Comparison of ENCODE assay signal across 8 cellular contexts in the genomic region with DNA sequence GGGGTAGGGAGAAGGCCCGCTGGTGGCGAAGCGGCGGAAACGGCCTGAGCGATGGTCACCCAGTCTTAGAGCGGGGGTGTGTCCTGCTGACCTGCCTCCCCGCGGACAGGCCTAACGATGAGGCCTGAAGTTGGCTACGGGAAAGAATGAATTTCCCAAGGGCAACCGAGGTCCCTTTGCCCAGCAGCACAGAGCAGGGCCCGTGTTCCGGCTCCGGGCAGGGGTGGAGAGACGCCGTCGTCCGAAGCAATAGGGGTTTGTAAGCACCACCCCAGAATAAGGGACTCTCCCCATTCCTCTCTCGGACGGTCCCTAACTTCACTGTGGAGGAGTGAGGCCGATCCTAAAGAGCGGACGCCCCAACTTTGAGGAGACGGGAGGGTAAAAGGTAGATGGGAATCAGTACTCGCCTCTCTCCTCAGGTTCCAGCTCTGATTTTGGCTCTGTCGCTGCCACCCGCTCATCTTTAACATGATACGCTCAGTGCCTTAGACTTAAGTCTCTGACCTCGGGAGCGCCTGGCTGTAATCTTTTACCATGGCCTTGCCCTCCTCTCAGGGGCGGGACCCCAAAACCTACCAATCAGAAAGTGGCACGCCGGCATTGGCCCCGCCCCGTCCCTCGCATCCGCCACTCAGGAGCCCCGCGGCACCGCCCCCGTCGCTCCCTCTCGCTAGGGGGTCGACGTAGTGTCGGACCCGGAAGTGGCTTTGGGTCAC. TPM values are rescaled to one million over a fixed set of nuclear protein-coding genes. Genes with fewer than 3 reads are reported as not detected.
A peak's percentile ranks its signal among the peaks of the same experiment; 100 is the strongest.
DNase-seq lines count a peak whose midpoint lies in the region; ATAC-seq and FAIRE-seq lines count a peak whose summit lies in the region.

A gene with protein sequence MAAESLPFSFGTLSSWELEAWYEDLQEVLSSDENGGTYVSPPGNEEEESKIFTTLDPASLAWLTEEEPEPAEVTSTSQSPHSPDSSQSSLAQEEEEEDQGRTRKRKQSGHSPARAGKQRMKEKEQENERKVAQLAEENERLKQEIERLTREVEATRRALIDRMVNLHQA (minus strand): TSS at position 507 of the 719 bp plus-strand sequence. CDS start 3,108 bp downstream, outside the sequence.

- H4K91ac ChIP-seq in mesenchymal stem cell (ENCODE audit: low read length): peak within 1 kb of the TSS; percentile 19

- no peak within 1 kb of the TSS for H2AFZ ChIP-seq in mesenchymal stem cell (ENCODE audit: low read depth, low read length)

- peak within 1 kb of the TSS; percentile 71 for H3K4me3 ChIP-seq in effector memory CD4-positive, alpha-beta T cell (ENCODE audit: insufficient read depth, low read depth, low read length, poor library complexity, severe bottlenecking)
- H3K4me3 ChIP-seq in mesenchymal stem cell (ENCODE audit: insufficient read depth in 1 of 2, low read depth in 1 of 2, low read length in 2 of 2): peak within 1 kb of the TSS; percentile 66 to 94

- H2BK12ac ChIP-seq in mesenchymal stem cell (ENCODE audit: low read length in 2 of 2): peak within 1 kb of the TSS in 1 of 2 experiments; percentile 78

- ATAC-seq in GM21367 (IDR thresholded peaks at IDR 0.05; ENCODE audit: unreplicated experiment): peak; percentile 46

- WGBS in mesenchymal stem cell: under 1% methylated on average over 40 of the region's 48 CpGs

- H3K4me1 ChIP-seq in effector memory CD4-positive, alpha-beta T cell (ENCODE audit: control insufficient read depth, insufficient read depth, low read length, poor library complexity, severe bottlenecking): peaks cover 39% of the 10 kb centered on the region
- H3K4me1 ChIP-seq in mesenchymal stem cell (ENCODE audit: control insufficient read depth, insufficient read depth, low read depth, low read length): peaks cover 26% of the 10 kb centered on the region

- no peaks in the 10 kb centered on the region for H3K79me1 ChIP-seq in mesenchymal stem cell (replicated peaks; ENCODE audit: low read length, poor library complexity, severe bottlenecking)

- FAIRE-seq in HTR-8/SVneo (lab: Jason Lieb, UNC): no peak

- H3K14ac ChIP-seq in mesenchymal stem cell (ENCODE audit: low read length in 2 of 2): peak within 1 kb of the TSS in 1 of 2 experiments; percentile 84

- peak within 1 kb of the TSS; percentile 74 for H2BK5ac ChIP-seq in mesenchymal stem cell (ENCODE audit: low read depth, low read length, poor library complexity, severe bottlenecking)

- H3K4ac ChIP-seq in mesenchymal stem cell (ENCODE audit: low read depth in 1 of 2, low read length in 2 of 2): peak within 1 kb of the TSS; percentile 74 to 94

- H3K27me3 ChIP-seq in effector memory CD4-positive, alpha-beta T cell (replicated peaks; ENCODE audit: control insufficient read depth, insufficient read depth, low read length, poor library complexity, severe bottlenecking): no peaks in the 10 kb centered on the region
- H3K27me3 ChIP-seq in mesenchymal stem cell (ENCODE audit: control insufficient read depth in 1 of 2, insufficient read depth in 1 of 2, low read length in 2 of 2): no peaks in the 10 kb centered on the region

- H3K9ac ChIP-seq in mesenchymal stem cell (ENCODE audit: low read length): peak within 1 kb of the TSS; percentile 98

- peak within 1 kb of the TSS; percentile 94 to 98 for H3K18ac ChIP-seq in mesenchymal stem cell (ENCODE audit: low read depth in 1 of 2, low read length in 2 of 2)

- no peaks in the 10 kb centered on the region for H3K9me3 ChIP-seq in effector memory CD4-positive, alpha-beta T cell (ENCODE audit: control insufficient read depth, low read length)
- no peaks in the 10 kb centered on the region for H3K9me3 ChIP-seq in mesenchymal stem cell (ENCODE audit: control insufficient read depth, low read length)

- DNase-seq in CMK (ENCODE audit: low read depth) (peak; percentile 92), HTR-8/SVneo (ENCODE audit: insufficient read length, low spot score) (peak; percentile 92), NOMO-1 treated with DMSO at 0.1 percent for 48 hours (lab: John Stamatoyannopoulos, UW; ENCODE audit: unreplicated experiment) (peak; percentile 99), mesenchymal stem cell (peak; percentile 99)
- DNase-seq in activated CD8-positive, alpha-beta memory T cell treated with anti-CD3 and anti-CD28 coated beads for 4 hours (ENCODE audit: low read depth in 2 of 2): peak; percentile 99 to 100
- peak; percentile 99 to 100 (median 100) for DNase-seq in effector memory CD4-positive, alpha-beta T cell
- DNase-seq in stimulated activated CD8-positive, alpha-beta memory T cell treated with anti-CD3 and anti-CD28 coated beads, Interleukin-12 subunit alpha, Interleukin-12 subunit beta, amount 100 ng/mL, for 24 hours (ENCODE audit: extremely low read depth): peak; percentile 100

- H4K8ac ChIP-seq in mesenchymal stem cell (ENCODE audit: low read length): peak within 1 kb of the TSS; percentile 76

- peak within 1 kb of the TSS; percentile 97 for H2BK15ac ChIP-seq in mesenchymal stem cell (ENCODE audit: low read depth, poor library complexity, severe bottlenecking)

- H2BK120ac ChIP-seq in mesenchymal stem cell (ENCODE audit: low read depth, low read length): peak within 1 kb of the TSS; percentile 93

- peak within 1 kb of the TSS; percentile 47 for H2AK5ac ChIP-seq in mesenchymal stem cell (ENCODE audit: low read length, severe bottlenecking)

- peak within 1 kb of the TSS; percentile 73 for H3K4me2 ChIP-seq in mesenchymal stem cell (ENCODE audit: low read length, poor library complexity, severe bottlenecking)

- peak within 1 kb of the TSS in 1 of 2 experiments; percentile 10 for H3K23ac ChIP-seq in mesenchymal stem cell (ENCODE audit: low read length in 2 of 2)

- H3K36me3 ChIP-seq in effector memory CD4-positive, alpha-beta T cell (ENCODE audit: control insufficient read depth, insufficient read depth, low read length): peaks cover 27% of the 10 kb centered on the region
- peaks cover 27 to 50% of the 10 kb centered on the region in 2 experiments for H3K36me3 ChIP-seq in mesenchymal stem cell (ENCODE audit: control insufficient read depth in 1 of 2, insufficient read depth in 2 of 2, low read depth in 1 of 2, low read length in 2 of 2)

- H3K27ac ChIP-seq in effector memory CD4-positive, alpha-beta T cell (ENCODE audit: insufficient read depth, low read length, poor library complexity, severe bottlenecking): peak within 1 kb of the TSS; percentile 95
- H3K27ac ChIP-seq in mesenchymal stem cell (ENCODE audit: low read length, poor library complexity, severe bottlenecking): peak within 1 kb of the TSS; percentile 99

RNA-seq across cellular contexts. Expression of the gene that starts here (rescaled TPM):
- polyA plus RNA-seq in mesenchymal stem cell (2013, experiment 1 of 2): 43.7 TPM
- polyA plus RNA-seq in mesenchymal stem cell (2013, experiment 2 of 2): 45.0 TPM

Comparison
In these comparisons a context has a peak if more than half of its experiments do, and no peak if none do; other contexts are left out.
1. Peak in every context shown above with its lines: DNase-seq, ATAC-seq, H3K4me3 ChIP-seq and H3K27ac ChIP-seq.